In genomic region chr4:122830392-122831095, GRCh38 we compare ENCODE assay signal across 16 cellular contexts. TPM values are rescaled to one million over a fixed set of nuclear protein-coding genes. Genes with fewer than 3 reads are reported as not detected.
DNase-seq lines count a peak whose midpoint lies in the region; ATAC-seq and TF ChIP-seq lines count a peak whose summit lies in the region.
"Had no signal": no experiment of that assay in that cellular context is flagged by ENCODE, and none has a peak within 500 bp of the region (broad histone marks: within the 10 kb centered on the region; RNA-seq: fewer than 3 reads in every experiment).

No MANE protein-coding gene starts in this region.

- H3F3A ChIP-seq in GM23248 (ENCODE audit: insufficient read depth): peaks cover 90% of the 10 kb centered on the region

- H2AFZ ChIP-seq in GM23248: no peak overlapping the region
- H2AFZ ChIP-seq in hepatocyte: no peak overlapping the region

- peak overlapping the region; percentile 84 for H3K4me3 ChIP-seq in GM23248
- no peak overlapping the region for H3K4me3 ChIP-seq in astrocyte of the cerebellum (ENCODE audit: low read depth, low read length)
- no peak overlapping the region for H3K4me3 ChIP-seq in hepatocyte
- peak overlapping the region; percentile 13 to 40 for H3K4me3 ChIP-seq in stomach smooth muscle (ENCODE audit: low read length in 2 of 2)
- H3K4me3 ChIP-seq: lung, skin epidermis had no signal

- H4K20me1 ChIP-seq in GM23248 (ENCODE audit: insufficient read depth) (peaks cover 15% of the 10 kb centered on the region; the same call in 1 of the 2 replicates), hepatocyte (ENCODE audit: insufficient read depth, poor library complexity, severe bottlenecking) (no peaks in the 10 kb centered on the region)

- H3K36me3 ChIP-seq in GM23248 (ENCODE audit: low read depth) (peaks cover 46% of the 10 kb centered on the region), hepatocyte (replicated peaks; ENCODE audit: insufficient read depth, low read depth) (no peaks in the 10 kb centered on the region), stomach smooth muscle (ENCODE audit: control insufficient read depth in 2 of 2, insufficient read depth in 2 of 2, low read length in 2 of 2) (no peaks in the 10 kb centered on the region)

- H3K9me2 ChIP-seq in GM23248 (ENCODE audit: insufficient read depth) (no peaks in the 10 kb centered on the region), hepatocyte (replicated peaks; ENCODE audit: insufficient read depth) (no peaks in the 10 kb centered on the region)

- DNase-seq in GM23248 (peak; percentile 41), astrocyte of the cerebellum (ENCODE audit: low read depth) (peak; percentile 56), hepatocyte (ENCODE audit: low spot score) (peak; percentile 45)
- DNase-seq: activated CD4-positive, alpha-beta T cell treated with anti-CD3 and anti-CD28 coated beads for 36 hours; activated naive CD8-positive, alpha-beta T cell treated with anti-CD3 and anti-CD28 coated beads for 36 hours; NCI-H2107; stimulated activated naive CD8-positive, alpha-beta T cell treated with anti-CD3 and anti-CD28 coated beads, Interleukin-15, Interleukin-2, amounts not matched to agents 100 U/mL and 50 U/mL, for 24 hours had no signal

- no peaks in the 10 kb centered on the region for H3K9me3 ChIP-seq in GM23248 (ENCODE audit: low read depth)
- H3K9me3 ChIP-seq in hepatocyte (ENCODE audit: low read depth): no peaks in the 10 kb centered on the region
- no peaks in the 10 kb centered on the region for H3K9me3 ChIP-seq in stomach smooth muscle (ENCODE audit: control insufficient read depth in 2 of 2, low read length in 2 of 2)

- in situ Hi-C loops in GM23248 (cut with MboI): no loop called here
- in situ Hi-C loops in astrocyte of the cerebellum (cut with HindIII; ENCODE audit: low sequenced_read_pairs): no loop called here

- H3K9ac ChIP-seq in GM23248 (peak overlapping the region; percentile 86), stomach smooth muscle (ENCODE audit: low read length in 2 of 2) (no peak overlapping the region)

- H3K4me2 ChIP-seq in GM23248 (ENCODE audit: unreplicated experiment) (peak overlapping the region; percentile 98), hepatocyte (peak overlapping the region; percentile 92)

- no peak for ATAC-seq in GM21723 (IDR thresholded peaks at IDR 0.05; ENCODE audit: unreplicated experiment)
- ATAC-seq in HG02623 (IDR thresholded peaks at IDR 0.05; ENCODE audit: unreplicated experiment): no peak
- no peak for ATAC-seq in HG02588 (IDR thresholded peaks at IDR 0.05; ENCODE audit: unreplicated experiment)
- ATAC-seq in GM18907 (IDR thresholded peaks at IDR 0.05; ENCODE audit: unreplicated experiment): no peak
- ATAC-seq: activated CD4-positive, alpha-beta T cell treated with anti-CD3 and anti-CD28 coated beads for 36 hours; Right ventricle myocardium inferior; stimulated activated naive CD8-positive, alpha-beta T cell treated with anti-CD3 and anti-CD28 coated beads, Interleukin-15, Interleukin-2, amounts not matched to agents 100 U/mL and 50 U/mL, for 24 hours had no signal

- peaks cover 63% of the 10 kb centered on the region for H3K4me1 ChIP-seq in GM23248 (ENCODE audit: insufficient read depth)
- peaks cover 4% of the 10 kb centered on the region for H3K4me1 ChIP-seq in hepatocyte (ENCODE audit: insufficient read depth)
- H3K4me1 ChIP-seq in stomach smooth muscle (ENCODE audit: control insufficient read depth, insufficient read depth, low read length): peaks cover 34% of the 10 kb centered on the region

- H3K79me2 ChIP-seq in GM23248 (ENCODE audit: insufficient read depth) (peaks cover 85% of the 10 kb centered on the region), hepatocyte (peaks cover 40% of the 10 kb centered on the region)

- 13 to 19% methylated on average over 5 of the region's 5 CpGs for WGBS in GM23248 (ENCODE audit: low coverage in 1 of 2, low lambda C conversion rate in 2 of 2, missing lambda C conversion rate in 2 of 2), 2 experiments
- 59% methylated on average over 5 of the region's 5 CpGs for WGBS in hepatocyte (ENCODE audit: low lambda C conversion rate, missing lambda C conversion rate)

- TF ChIP-seq CTCF in astrocyte of the cerebellum (IDR thresholded peaks at IDR 0.05; ENCODE audit: low read depth, low read length, missing control alignments) (no peak), hepatocyte (IDR thresholded peaks at IDR 0.05; ENCODE audit: poor library complexity) (no peak)

- H3K27ac ChIP-seq in GM23248 (peak overlapping the region; percentile 95), hepatocyte (peak overlapping the region; percentile 73), stomach smooth muscle (ENCODE audit: low read length) (peak overlapping the region; percentile 68)
- H3K27ac ChIP-seq: C4-2B, skin epidermis had no signal

- no peaks in the 10 kb centered on the region for H3K27me3 ChIP-seq in GM23248 (replicated peaks; ENCODE audit: insufficient read depth)
- H3K27me3 ChIP-seq in hepatocyte: peaks cover 24% of the 10 kb centered on the region
- H3K27me3 ChIP-seq in stomach smooth muscle (ENCODE audit: control insufficient read depth in 1 of 2, insufficient read depth in 2 of 2, low read length in 2 of 2): no peaks in the 10 kb centered on the region

RNA-seq across cellular contexts. Expression of gene FGF2, which starts 3.9 kb away (rescaled TPM):
- 293 and 306 TPM in 2 replicates for total RNA-seq in GM23248 (2014; rRNA removed; shearing (Covaris generic))
- 36.9 and 38.4 TPM in 2 replicates for polyA plus RNA-seq in GM23248 (2016; fragmentation: Nextera tagmentation; extraction: Ambion mirVana)
- total RNA-seq in hepatocyte: 9.7 and 11.3 TPM in 2 replicates
- 3.9 and 4.5 TPM in 2 replicates for polyA plus RNA-seq in hepatocyte

Comparison
In these comparisons a context has a peak if more than half of its experiments do, and no peak if none do; other contexts are left out.
1. H3K4me3 ChIP-seq: peak in GM23248 (single experiment) and stomach smooth muscle (2 of 2); none in astrocyte of the cerebellum (single experiment) and hepatocyte (single experiment).
2. RNA of gene FGF2, which starts 3.9 kb away (total RNA-seq): 293 to 306 TPM in GM23248; 9.7 to 11.3 TPM in hepatocyte; every median in the first group is over 10 times any median in the second.
3. Peak in every context shown above with its lines, with median percentiles within 50 percentile points of each other: DNase-seq and H3K27ac ChIP-seq.